Comparison of ENCODE assay signal across 1 cellular context in the genomic region with DNA sequence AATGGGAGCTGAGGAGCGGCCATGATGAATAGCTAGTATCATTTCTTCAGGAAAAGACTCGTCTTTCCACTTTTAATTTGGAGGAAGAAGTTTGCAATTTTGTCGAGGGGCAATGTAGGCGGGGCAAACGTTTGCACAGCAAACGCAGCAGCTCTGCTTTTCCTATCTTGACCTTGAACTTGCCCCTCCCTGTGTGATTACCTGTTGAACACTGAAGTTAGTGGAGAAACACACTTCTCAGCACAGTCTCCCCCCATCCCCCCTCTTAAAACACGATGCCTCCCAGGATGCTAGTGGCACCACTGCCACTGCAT.
TF ChIP-seq lines count a peak whose summit lies in the region.

No MANE protein-coding gene starts in this region.

TF ChIP-seq in HepG2, 621 proteins besides CTCF, POLR2A, EP300 and RAD21 (continued from another document):
- TF ChIP-seq, protein P1, sequence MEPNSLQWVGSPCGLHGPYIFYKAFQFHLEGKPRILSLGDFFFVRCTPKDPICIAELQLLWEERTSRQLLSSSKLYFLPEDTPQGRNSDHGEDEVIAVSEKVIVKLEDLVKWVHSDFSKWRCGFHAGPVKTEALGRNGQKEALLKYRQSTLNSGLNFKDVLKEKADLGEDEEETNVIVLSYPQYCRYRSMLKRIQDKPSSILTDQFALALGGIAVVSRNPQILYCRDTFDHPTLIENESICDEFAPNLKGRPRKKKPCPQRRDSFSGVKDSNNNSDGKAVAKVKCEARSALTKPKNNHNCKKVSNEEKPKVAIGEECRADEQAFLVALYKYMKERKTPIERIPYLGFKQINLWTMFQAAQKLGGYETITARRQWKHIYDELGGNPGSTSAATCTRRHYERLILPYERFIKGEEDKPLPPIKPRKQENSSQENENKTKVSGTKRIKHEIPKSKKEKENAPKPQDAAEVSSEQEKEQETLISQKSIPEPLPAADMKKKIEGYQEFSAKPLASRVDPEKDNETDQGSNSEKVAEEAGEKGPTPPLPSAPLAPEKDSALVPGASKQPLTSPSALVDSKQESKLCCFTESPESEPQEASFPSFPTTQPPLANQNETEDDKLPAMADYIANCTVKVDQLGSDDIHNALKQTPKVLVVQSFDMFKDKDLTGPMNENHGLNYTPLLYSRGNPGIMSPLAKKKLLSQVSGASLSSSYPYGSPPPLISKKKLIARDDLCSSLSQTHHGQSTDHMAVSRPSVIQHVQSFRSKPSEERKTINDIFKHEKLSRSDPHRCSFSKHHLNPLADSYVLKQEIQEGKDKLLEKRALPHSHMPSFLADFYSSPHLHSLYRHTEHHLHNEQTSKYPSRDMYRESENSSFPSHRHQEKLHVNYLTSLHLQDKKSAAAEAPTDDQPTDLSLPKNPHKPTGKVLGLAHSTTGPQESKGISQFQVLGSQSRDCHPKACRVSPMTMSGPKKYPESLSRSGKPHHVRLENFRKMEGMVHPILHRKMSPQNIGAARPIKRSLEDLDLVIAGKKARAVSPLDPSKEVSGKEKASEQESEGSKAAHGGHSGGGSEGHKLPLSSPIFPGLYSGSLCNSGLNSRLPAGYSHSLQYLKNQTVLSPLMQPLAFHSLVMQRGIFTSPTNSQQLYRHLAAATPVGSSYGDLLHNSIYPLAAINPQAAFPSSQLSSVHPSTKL (CRISPR knock-in tag; IDR thresholded peaks at IDR 0.05): peak; percentile 9; the same call in 1 of the 2 replicates
- TF ChIP-seq NR3C1 (CRISPR knock-in tag; IDR thresholded peaks at IDR 0.05) (no peak), ARNT2 (CRISPR knock-in tag; IDR thresholded peaks at IDR 0.05; ENCODE audit: low read depth) (no peak), XRCC5 (optimal IDR thresholded peaks at IDR 0.05; ENCODE audit: low read length) (no peak), SP4 (CRISPR knock-in tag; IDR thresholded peaks at IDR 0.05) (no peak), MXI1 (IDR thresholded peaks at IDR 0.05; ENCODE audit: borderline replicate concordance, low read depth, low read length) (no peak), KDM1A (CRISPR knock-in tag; IDR thresholded peaks at IDR 0.05) (0 out of 2 replicates have a peak, but pooled peaks have one; percentile 37), PHF21A (CRISPR knock-in tag; IDR thresholded peaks at IDR 0.05) (no peak), ZNF337 (CRISPR knock-in tag; IDR thresholded peaks at IDR 0.05; ENCODE audit: borderline replicate concordance, low read depth) (no peak), THAP11 (CRISPR knock-in tag; IDR thresholded peaks at IDR 0.05) (0 out of 2 replicates have a peak, but pooled peaks have one; percentile 16)
- TF ChIP-seq, protein P2, sequence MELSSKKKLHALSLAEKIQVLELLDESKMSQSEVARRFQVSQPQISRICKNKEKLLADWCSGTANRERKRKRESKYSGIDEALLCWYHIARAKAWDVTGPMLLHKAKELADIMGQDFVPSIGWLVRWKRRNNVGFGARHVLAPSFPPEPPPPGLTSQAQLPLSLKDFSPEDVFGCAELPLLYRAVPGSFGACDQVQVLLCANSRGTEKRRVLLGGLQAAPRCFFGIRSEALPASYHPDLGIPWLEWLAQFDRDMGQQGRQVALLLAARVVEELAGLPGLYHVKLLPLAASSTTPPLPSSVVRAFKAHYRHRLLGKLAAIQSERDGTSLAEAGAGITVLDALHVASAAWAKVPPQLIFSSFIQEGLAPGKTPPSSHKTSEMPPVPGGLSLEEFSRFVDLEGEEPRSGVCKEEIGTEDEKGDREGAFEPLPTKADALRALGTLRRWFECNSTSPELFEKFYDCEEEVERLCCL (CRISPR knock-in tag; IDR thresholded peaks at IDR 0.05; ENCODE audit: borderline replicate concordance): no peak
- TF ChIP-seq, protein P3, sequence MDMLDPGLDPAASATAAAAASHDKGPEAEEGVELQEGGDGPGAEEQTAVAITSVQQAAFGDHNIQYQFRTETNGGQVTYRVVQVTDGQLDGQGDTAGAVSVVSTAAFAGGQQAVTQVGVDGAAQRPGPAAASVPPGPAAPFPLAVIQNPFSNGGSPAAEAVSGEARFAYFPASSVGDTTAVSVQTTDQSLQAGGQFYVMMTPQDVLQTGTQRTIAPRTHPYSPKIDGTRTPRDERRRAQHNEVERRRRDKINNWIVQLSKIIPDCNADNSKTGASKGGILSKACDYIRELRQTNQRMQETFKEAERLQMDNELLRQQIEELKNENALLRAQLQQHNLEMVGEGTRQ (IDR thresholded peaks at IDR 0.05; ENCODE audit: low read depth, low read length): no peak
- TF ChIP-seq, protein P3 (CRISPR knock-in tag; IDR thresholded peaks at IDR 0.05; ENCODE audit: borderline replicate concordance): no peak
